In genomic region chr1:151613275-151613867, GRCh38 we compare ENCODE assay signal across 8 cellular contexts. TPM values are rescaled to one million over a fixed set of nuclear protein-coding genes. Genes with fewer than 3 reads are reported as not detected.
DNase-seq lines count a peak whose midpoint lies in the region; FAIRE-seq and TF ChIP-seq lines count a peak whose summit lies in the region.

No MANE protein-coding gene starts in this region.

- no peak for TF ChIP-seq POLR2A in H54 (IDR thresholded peaks at IDR 0.05; ENCODE audit: low read depth, low read length)

- H3K79me2 ChIP-seq in KMS-11 (ENCODE audit: insufficient read depth, low read depth): peaks cover 54% of the 10 kb centered on the region; the same call in 1 of the 2 replicates

- peak overlapping the region; percentile 91 for H3K4me2 ChIP-seq in KMS-11

- no peak for FAIRE-seq in bronchial epithelial cell (lab: Jason Lieb, UNC)
- FAIRE-seq in H54 (lab: Jason Lieb, UNC): no peak

- H3K4me3 ChIP-seq in AG04449 (ENCODE audit: low read depth, low read length) (peak overlapping the region; percentile 80), KMS-11 (IDR thresholded peaks at IDR 0.05; ENCODE audit: insufficient read depth, low read depth, low read length) (peak overlapping the region; percentile 94), bronchial epithelial cell (ENCODE audit: low read depth, low read length) (peak overlapping the region; percentile 96), mucosa of stomach (ENCODE audit: low read length) (peak overlapping the region; percentile 72)

- H3K36me3 ChIP-seq in KMS-11 (ENCODE audit: insufficient read depth) (no peaks in the 10 kb centered on the region), bronchial epithelial cell (ENCODE audit: control insufficient read depth, insufficient read depth, low read length) (no peaks in the 10 kb centered on the region), mucosa of stomach (ENCODE audit: control insufficient read depth, insufficient read depth, low read length) (no peaks in the 10 kb centered on the region)

- H3K4me1 ChIP-seq in KMS-11 (ENCODE audit: low read depth, poor library complexity, severe bottlenecking) (peaks cover 36% of the 10 kb centered on the region), mucosa of stomach (ENCODE audit: control insufficient read depth, insufficient read depth, low read length) (peaks cover 22% of the 10 kb centered on the region)

- H3K9me3 ChIP-seq in mucosa of stomach (ENCODE audit: control insufficient read depth, low read length): no peaks in the 10 kb centered on the region

- CTCF ChIA-PET in AG04449 (lab: Yijun Ruan, JAX): no interaction called here

- H2AFZ ChIP-seq in KMS-11 (ENCODE audit: low read depth): peak overlapping the region; percentile 92; the same call in 1 of the 2 replicates

- no peak for TF ChIP-seq CTCF in AG04449 (IDR thresholded peaks at IDR 0.05; ENCODE audit: insufficient read depth, low read length, missing control alignments)
- TF ChIP-seq CTCF in KMS-11 (conservative IDR thresholded peaks at IDR 0.05; ENCODE audit: low read depth, low read length): no peak
- no peak for TF ChIP-seq CTCF in bronchial epithelial cell (IDR thresholded peaks at IDR 0.05; ENCODE audit: insufficient read depth, low read length, severe bottlenecking)

- no peaks in the 10 kb centered on the region for H4K20me1 ChIP-seq in KMS-11 (ENCODE audit: insufficient read depth)

- POLR2A ChIA-PET in AG04449 (lab: Yijun Ruan, JAX): no interaction called here

- no peaks in the 10 kb centered on the region for H3K27me3 ChIP-seq in KMS-11 (ENCODE audit: insufficient read depth, low read depth)
- H3K27me3 ChIP-seq in bronchial epithelial cell (ENCODE audit: control insufficient read depth, insufficient read depth, low read length): no peaks in the 10 kb centered on the region
- no peaks in the 10 kb centered on the region for H3K27me3 ChIP-seq in mucosa of stomach (ENCODE audit: control insufficient read depth, insufficient read depth, low read length)

- no peak overlapping the region for H3K27ac ChIP-seq in KMS-11

- H3K9ac ChIP-seq in KMS-11 (no peak overlapping the region), mucosa of stomach (ENCODE audit: low read length) (peak overlapping the region; percentile 81)

- no peak for DNase-seq in AG04449 (ENCODE audit: low read depth, low spot score)
- DNase-seq in bronchial epithelial cell (ENCODE audit: low read depth): no peak
- no peak for DNase-seq in EL
- no peak for DNase-seq in SW 1271 (lab: John Stamatoyannopoulos, UW)
- DNase-seq in H54 (ENCODE audit: insufficient read length, low spot score): no peak
- no peak for DNase-seq in stimulated activated naive CD4-positive, alpha-beta T cell (lab: John Stamatoyannopoulos, UW)

RNA-seq across cellular contexts. Expression of gene SNX27, which starts 1.5 kb away (rescaled TPM):
- total RNA-seq in bronchial epithelial cell: 20.0 and 23.9 TPM in 2 replicates
